In genomic region chr10:104435822-104436221, GRCh38 we compare ENCODE assay signal across 23 cellular contexts.
DNase-seq lines count a peak whose midpoint lies in the region; ATAC-seq and TF ChIP-seq lines count a peak whose summit lies in the region.
"Had no signal": no experiment of that assay in that cellular context is flagged by ENCODE, and none has a peak within 500 bp of the region (broad histone marks: within the 10 kb centered on the region; RNA-seq: fewer than 3 reads in every experiment).

No MANE protein-coding gene starts in this region.

- H3K27me3 ChIP-seq in WERI-Rb-1 (ENCODE audit: insufficient read depth, low read depth, severe bottlenecking), result no peaks in the 10 kb centered on the region
- H3K27me3 ChIP-seq: colonic mucosa, tibial nerve had no signal

- no peaks in the 10 kb centered on the region for H3K9me3 ChIP-seq in WERI-Rb-1 (ENCODE audit: severe bottlenecking)
- H3K9me3 ChIP-seq: colonic mucosa, tibial nerve had no signal

- H3K4me1 Mint-ChIP-seq in Calu3 (ENCODE audit: low read depth, unreplicated experiment), result no peaks in the 10 kb centered on the region

- no peak overlapping the region for H3K4me3 ChIP-seq in WERI-Rb-1 (ENCODE audit: low read depth, low read length)
- H3K4me3 ChIP-seq: colonic mucosa, tibial nerve had no signal

- ATAC-seq in HG03432 (IDR thresholded peaks at IDR 0.05; ENCODE audit: unreplicated experiment), result no peak
- ATAC-seq: activated CD8-positive, alpha-beta T cell treated with anti-CD3 and anti-CD28 coated beads for 36 hours; activated naive CD4-positive, alpha-beta T cell treated with anti-CD3 and anti-CD28 coated beads, Interleukin-2, amount 50 U/mL, for 72 hours; activated T-cell treated with anti-CD3 and anti-CD28 coated beads, Interleukin-2, amount 50 U/mL, for 4 hours; left ventricle myocardium superior; right cardiac atrium had no signal

- peaks cover 18% of the 10 kb centered on the region for H3K27me3 Mint-ChIP-seq in Calu3 (ENCODE audit: unreplicated experiment)

- H3K4me3 Mint-ChIP-seq in Calu3 (ENCODE audit: low read depth, unreplicated experiment), result no peak overlapping the region
- H3K4me3 Mint-ChIP-seq: activated CD8-positive, alpha-beta T cell treated with anti-CD3 and anti-CD28 coated beads for 36 hours; activated T-cell treated with anti-CD3 and anti-CD28 coated beads, Interleukin-2, amount 50 U/mL, for 4 hours had no signal

- H3K36me3 ChIP-seq in WERI-Rb-1, result no peaks in the 10 kb centered on the region
- H3K36me3 ChIP-seq: colonic mucosa, tibial nerve had no signal

- H3K9me3 Mint-ChIP-seq in Calu3 (ENCODE audit: low read depth, unreplicated experiment), result no peaks in the 10 kb centered on the region
- H3K9me3 Mint-ChIP-seq: activated CD8-positive, alpha-beta T cell treated with anti-CD3 and anti-CD28 coated beads for 36 hours; activated naive CD4-positive, alpha-beta T cell treated with anti-CD3 and anti-CD28 coated beads, Interleukin-2, amount 50 U/mL, for 72 hours; activated T-cell treated with anti-CD3 and anti-CD28 coated beads, Interleukin-2, amount 50 U/mL, for 4 hours had no signal

- DNase-seq in NCI-H1694 treated with DMSO at 0.1 percent for 48 hours (lab: John Stamatoyannopoulos, UW) (peak; percentile 1), NCI-H1694 (lab: John Stamatoyannopoulos, UW) (no peak), M059J (ENCODE audit: low read depth) (peak; percentile 29), WERI-Rb-1 (peak; percentile 21), left kidney (ENCODE audit: low read depth, low spot score) (peak; percentile 12), NCI-H748 (lab: John Stamatoyannopoulos, UW; ENCODE audit: unreplicated experiment) (no peak), Calu3 (no peak)
- DNase-seq: activated CD8-positive, alpha-beta T cell treated with anti-CD3 and anti-CD28 coated beads for 36 hours; activated T-cell treated with anti-CD3 and anti-CD28 coated beads, Interleukin-2, amount 50 U/mL, for 4 hours; colonic mucosa; DMS79; GOT3; KG1; left ventricle myocardium superior; NCI-H1092; NCI-H2107; NK-92 treated with Interleukin-12 subunit alpha and Interleukin-12 subunit beta, amount 100 ng/mL, for 24 hours; right cardiac atrium; stimulated activated naive CD4-positive, alpha-beta T cell treated with Interleukin-2 at 50 U/mL for 16 hours had no signal

- intact Hi-C loops in Calu3 (cut with micrococcal nuclease; ENCODE audit: unreplicated experiment), result no loop called here

- CTCF ChIA-PET in Calu3 (lab: Charles Lee), result no interaction called here

- BruUV-seq in Calu3 (replicated peaks; lab: Mats Ljungman, UMichigan), result no TSS peak

- TF ChIP-seq CTCF in WERI-Rb-1 (IDR thresholded peaks at IDR 0.05; ENCODE audit: low read depth, low read length), result no peak
- TF ChIP-seq CTCF in Calu3 (IDR thresholded peaks at IDR 0.05; ENCODE audit: unreplicated experiment), result no peak

- H3K36me3 Mint-ChIP-seq in Calu3 (ENCODE audit: insufficient read depth, unreplicated experiment), result no peaks in the 10 kb centered on the region
- H3K36me3 Mint-ChIP-seq: activated naive CD4-positive, alpha-beta T cell treated with anti-CD3 and anti-CD28 coated beads, Interleukin-2, amount 50 U/mL, for 72 hours had no signal

- no peak overlapping the region for H3K27ac Mint-ChIP-seq in Calu3 (ENCODE audit: unreplicated experiment)
- H3K27ac Mint-ChIP-seq: activated CD8-positive, alpha-beta T cell treated with anti-CD3 and anti-CD28 coated beads for 36 hours; activated naive CD4-positive, alpha-beta T cell treated with anti-CD3 and anti-CD28 coated beads, Interleukin-2, amount 50 U/mL, for 72 hours had no signal

- no peak overlapping the region for H3K27ac ChIP-seq in WERI-Rb-1
- H3K27ac ChIP-seq: 22Rv1, colonic mucosa, tibial nerve had no signal

Comparison
In these comparisons a context has a peak if more than half of its experiments do, and no peak if none do; other contexts are left out.
1. DNase-seq: peak in NCI-H1694 treated with DMSO at 0.1 percent for 48 hours (single experiment), M059J (single experiment), WERI-Rb-1 (single experiment) and left kidney (single experiment); none in NCI-H1694 (single experiment), NCI-H748 (single experiment) and Calu3 (single experiment).